Comparison of ENCODE assay signal across 8 cellular contexts in the genomic region with DNA sequence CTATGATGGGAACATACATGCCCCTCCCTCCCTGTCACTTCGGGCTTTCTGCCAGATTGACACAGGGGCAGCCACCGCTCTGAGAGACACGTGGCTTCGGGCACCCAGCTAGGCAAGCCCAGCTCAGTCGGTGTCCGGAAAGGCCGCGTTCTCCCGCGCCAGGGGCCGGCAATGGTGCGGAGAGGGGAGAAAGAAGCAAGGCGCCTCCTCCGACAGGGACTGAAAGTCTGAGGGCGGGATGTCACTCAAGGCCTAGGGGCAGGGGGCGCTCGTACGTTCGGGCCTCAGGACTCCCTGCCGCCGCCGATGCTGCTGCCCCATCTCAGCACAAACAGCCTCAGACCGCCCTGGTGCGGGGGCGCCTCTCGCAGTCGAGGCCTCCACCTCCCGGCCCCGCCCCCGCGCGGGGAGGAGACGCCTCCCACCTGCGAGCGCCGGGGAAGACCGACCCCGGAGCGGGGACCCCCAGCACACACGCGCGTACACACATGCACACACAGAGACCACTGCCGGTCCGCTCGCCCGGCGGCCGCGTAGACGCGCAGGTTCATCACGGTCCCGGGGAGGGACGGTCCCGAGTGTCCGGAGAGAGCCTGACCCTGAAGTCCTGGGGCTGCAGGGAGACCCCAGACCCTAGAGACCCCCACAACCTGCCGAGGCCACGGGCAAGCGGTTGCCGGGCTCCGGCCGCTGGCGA. TPM values are rescaled to one million over a fixed set of nuclear protein-coding genes. Genes with fewer than 3 reads are reported as not detected.
A peak's percentile ranks its signal among the peaks of the same experiment; 100 is the strongest.
DNase-seq lines count a peak whose midpoint lies in the region; ATAC-seq and TF ChIP-seq lines count a peak whose summit lies in the region.

No MANE protein-coding gene starts in this region.

- H4K8ac ChIP-seq in trophoblast cell (ENCODE audit: low read depth, low read length): no peak overlapping the region

- no peak overlapping the region for H3K9ac ChIP-seq in trophoblast cell (ENCODE audit: low read length)

- no peak overlapping the region for H2BK5ac ChIP-seq in trophoblast cell (ENCODE audit: low read depth, low read length, poor library complexity)

- H4K91ac ChIP-seq in trophoblast cell (ENCODE audit: low read depth, low read length): no peak overlapping the region

- H3K4me1 ChIP-seq in trophoblast cell (ENCODE audit: control insufficient read depth in 1 of 2, insufficient read depth in 2 of 2, low read length in 2 of 2): peaks cover 5 to 17% of the 10 kb centered on the region in 2 experiments

- ATAC-seq in HG02678 (IDR thresholded peaks at IDR 0.05; ENCODE audit: unreplicated experiment) (no peak), GM21360 (IDR thresholded peaks at IDR 0.05; ENCODE audit: unreplicated experiment) (no peak)

- DNase-seq in CD14-positive monocyte (ENCODE audit: low spot score): peak; percentile 38
- DNase-seq in HuH-7.5 (ENCODE audit: low spot score): peak; percentile 60
- DNase-seq in WERI-Rb-1: peak; percentile 97
- DNase-seq in dorsolateral prefrontal cortex: peak in 3 of 10 donors; percentile 62 to 77 (median 69)
- DNase-seq in trophoblast cell: no peak
- DNase-seq in NOMO-1 treated with DMSO at 0.1 percent for 48 hours (lab: John Stamatoyannopoulos, UW; ENCODE audit: unreplicated experiment): no peak

- no peaks in the 10 kb centered on the region for H3K9me3 ChIP-seq in WERI-Rb-1 (ENCODE audit: severe bottlenecking)
- peaks cover 3% of the 10 kb centered on the region for H3K9me3 ChIP-seq in trophoblast cell (ENCODE audit: insufficient read depth, low read depth, low read length)

- no CpG with 5 or more reads among the region's 63 CpGs for WGBS in trophoblast cell (ENCODE audit: extremely low coverage, insufficient coverage, insufficient read length)

- H3K27ac ChIP-seq in WERI-Rb-1: peak overlapping the region; percentile 94
- H3K27ac ChIP-seq in dorsolateral prefrontal cortex: peak overlapping the region in 37 of 59 donors; percentile 25 to 97 (median 64)
- H3K27ac ChIP-seq in trophoblast cell (ENCODE audit: low read depth, low read length): no peak overlapping the region

- intact Hi-C loops in CD14-positive monocyte (cut with micrococcal nuclease): no loop called here
- intact Hi-C loops in dorsolateral prefrontal cortex (cut with DNase I): no loop called here

- peak overlapping the region; percentile 58 for H2AFZ ChIP-seq in trophoblast cell (ENCODE audit: insufficient read depth, low read length, poor library complexity)

- H3K27me3 Mint-ChIP-seq in CD14-positive monocyte (ENCODE audit: low read depth in 3 of 3): peaks cover 65 to 90% (median 71%) of the 10 kb centered on the region in 3 donors

- no peak overlapping the region for H4K12ac ChIP-seq in trophoblast cell (ENCODE audit: low read depth, low read length)

- H3K9me3 Mint-ChIP-seq in CD14-positive monocyte: peaks cover 0 to 6% (median 1%) of the 10 kb centered on the region in 7 donors

- H3K14ac ChIP-seq in trophoblast cell (ENCODE audit: low read length): no peak overlapping the region

- peak overlapping the region in 1 of 2 donors; percentile 68 for H3K4me3 Mint-ChIP-seq in CD14-positive monocyte

- H3K79me1 ChIP-seq in trophoblast cell (ENCODE audit: low read length): no peaks in the 10 kb centered on the region

- peak overlapping the region; percentile 74 for H3K4me3 ChIP-seq in WERI-Rb-1 (ENCODE audit: low read depth, low read length)
- H3K4me3 ChIP-seq in dorsolateral prefrontal cortex: peak overlapping the region; percentile 6 to 68 (median 53)
- no peak overlapping the region for H3K4me3 ChIP-seq in trophoblast cell (ENCODE audit: low read depth, low read length)

- H3K4me1 Mint-ChIP-seq in CD14-positive monocyte: peaks cover 5% of the 10 kb centered on the region

- peak overlapping the region; percentile 91 for H3K4me2 ChIP-seq in trophoblast cell (ENCODE audit: low read length)

- no peak overlapping the region for H3K27ac Mint-ChIP-seq in CD14-positive monocyte

- H2AK5ac ChIP-seq in trophoblast cell (ENCODE audit: low read length): no peak overlapping the region

- H3K27me3 ChIP-seq in WERI-Rb-1 (ENCODE audit: insufficient read depth, low read depth, severe bottlenecking): no peaks in the 10 kb centered on the region
- peaks cover 0 to 71% (median 40%) of the 10 kb centered on the region in 45 donors for H3K27me3 ChIP-seq in dorsolateral prefrontal cortex
- peaks cover 43% of the 10 kb centered on the region for H3K27me3 ChIP-seq in trophoblast cell (ENCODE audit: insufficient read depth, low read length)

- H3K36me3 ChIP-seq in WERI-Rb-1 (no peaks in the 10 kb centered on the region), trophoblast cell (ENCODE audit: control insufficient read depth in 1 of 2, insufficient read depth in 2 of 2, low read length in 2 of 2) (no peaks in the 10 kb centered on the region)

- TF ChIP-seq CTCF in CD14-positive monocyte (IDR thresholded peaks at IDR 0.05) (no peak), WERI-Rb-1 (IDR thresholded peaks at IDR 0.05; ENCODE audit: low read depth, low read length) (peak; percentile 94), dorsolateral prefrontal cortex (IDR thresholded peaks at IDR 0.05 in 54 of 56, conservative IDR thresholded peaks at IDR 0.05 in 2 of 56; ENCODE audit: low read depth in 1 of 56, partially characterized antibody in 56 of 56) (peak in 4 of 56 donors; percentile 13 to 17 (median 14))

- H2BK12ac ChIP-seq in trophoblast cell (ENCODE audit: low read length): no peak overlapping the region

- no peak overlapping the region for H3K4ac ChIP-seq in trophoblast cell (ENCODE audit: low read depth, low read length)

- H3K36me3 Mint-ChIP-seq in CD14-positive monocyte: peaks cover 0 to 2% of the 10 kb centered on the region in 2 donors

- H3K18ac ChIP-seq in trophoblast cell (ENCODE audit: low read length): no peak overlapping the region

- no peak overlapping the region for H3K23ac ChIP-seq in trophoblast cell (ENCODE audit: low read length)

- H3K79me2 ChIP-seq in trophoblast cell (ENCODE audit: control insufficient read depth, insufficient read depth, low read length, poor library complexity): no peaks in the 10 kb centered on the region

- no peak overlapping the region for H2BK120ac ChIP-seq in trophoblast cell (ENCODE audit: insufficient read depth, low read length, poor library complexity)

RNA-seq across cellular contexts. Expression of gene GRM4, which starts 1.9 kb away (rescaled TPM):
- not detected for polyA plus RNA-seq in CD14-positive monocyte
- 10 to 100 TPM in 59 of 120 experiments, 1 to 10 TPM in 61; 2.8 to 17.8 (median 9.9) TPM for total RNA-seq in dorsolateral prefrontal cortex
- 0.04 and 0.07 TPM in 2 replicates for polyA plus RNA-seq in trophoblast cell (2013)

Comparison
In these comparisons a context has a peak if more than half of its experiments do, and no peak if none do; other contexts are left out.
1. DNase-seq: peak in CD14-positive monocyte (single experiment), HuH-7.5 (single experiment) and WERI-Rb-1 (single experiment); none in trophoblast cell (0 of 2) and NOMO-1 treated with DMSO at 0.1 percent for 48 hours (single experiment).